23 cellular contexts compared by ENCODE assay signal in the genomic region with DNA sequence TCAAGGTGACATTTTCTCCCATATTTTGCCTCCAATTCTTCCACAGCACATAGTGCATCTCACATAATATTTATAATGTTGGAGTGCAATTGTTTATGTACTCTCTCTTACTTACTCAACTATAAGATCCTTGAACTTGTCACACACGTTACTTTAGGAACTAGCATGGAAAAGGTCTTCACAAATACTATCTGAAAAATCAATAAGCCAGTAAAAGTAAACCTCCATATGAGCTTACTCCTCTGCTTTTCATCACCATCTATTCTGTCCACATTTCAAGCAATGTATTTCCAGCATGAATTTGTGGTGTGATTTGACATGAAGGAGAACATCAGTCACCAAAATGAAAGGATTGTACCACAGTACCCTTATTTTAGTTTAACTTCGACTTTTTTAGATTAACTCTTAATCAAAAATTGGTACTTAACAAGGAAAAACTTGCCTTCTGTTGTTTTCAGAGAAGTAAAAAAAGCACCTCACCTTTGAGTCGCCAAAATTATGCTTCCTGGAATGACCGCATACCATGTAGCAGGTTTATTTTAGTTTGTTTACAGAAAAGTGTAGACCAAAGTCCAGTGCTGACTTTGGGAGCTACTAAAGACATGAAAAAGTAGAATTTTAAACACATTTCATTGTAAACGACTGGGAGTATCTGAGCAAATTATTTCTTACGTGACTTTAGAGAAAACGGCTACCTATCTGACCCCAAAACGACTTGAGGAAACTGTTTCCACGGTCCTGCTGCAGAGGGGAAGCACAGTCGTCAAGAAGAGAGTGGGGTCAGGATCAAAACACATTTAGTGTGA. TPM values are rescaled to one million over a fixed set of nuclear protein-coding genes. Genes with fewer than 3 reads are reported as not detected.
"Had no signal": no experiment of that assay in that cellular context is flagged by ENCODE, and none has a peak within 500 bp of the region (broad histone marks: within the 10 kb centered on the region; RNA-seq: fewer than 3 reads in every experiment).

TSS of gene SLC22A9 (plus strand) at position 621 of the 806 bp plus-strand sequence. CDS start 272 bp downstream, outside the sequence.

- H3K36me3 Mint-ChIP-seq: naive thymus-derived CD4-positive, alpha-beta T cell; type B pancreatic cell had no signal

- H3K4me3 Mint-ChIP-seq: dendritic cell treated with granulocyte-macrophage colony-stimulating factor and Interleukin-4, amounts not matched to agents 40 ng/mL and 50 ng/mL, for 4 days; effector memory CD8-positive, alpha-beta T cell; naive thymus-derived CD4-positive, alpha-beta T cell; type B pancreatic cell had no signal

- H3K27ac ChIP-seq: epithelial cell of prostate, esophagus muscularis mucosa, gastrocnemius medialis, heart right ventricle, neutrophil, right atrium auricular region, thyroid gland, uterus had no signal

- H3K27ac Mint-ChIP-seq: dendritic cell treated with granulocyte-macrophage colony-stimulating factor and Interleukin-4, amounts not matched to agents 40 ng/mL and 50 ng/mL, for 4 days; effector memory CD8-positive, alpha-beta T cell; naive thymus-derived CD4-positive, alpha-beta T cell; type B pancreatic cell had no signal

- FAIRE-seq: small intestine had no signal

- ATAC-seq: effector memory CD8-positive, alpha-beta T cell; gastrocnemius medialis; heart right ventricle; left ventricle myocardium superior; naive thymus-derived CD4-positive, alpha-beta T cell had no signal

- H3K4me1 ChIP-seq: esophagus muscularis mucosa, gastrocnemius medialis, heart right ventricle, right atrium auricular region, thyroid gland, uterus had no signal

- H3K27me3 ChIP-seq: esophagus muscularis mucosa, gastrocnemius medialis, right atrium auricular region, thyroid gland, uterus had no signal

- H3K9me3 ChIP-seq: esophagus muscularis mucosa, gastrocnemius medialis, neutrophil, right atrium auricular region, thyroid gland, uterus had no signal

- H3K9me3 Mint-ChIP-seq: dendritic cell treated with granulocyte-macrophage colony-stimulating factor and Interleukin-4, amounts not matched to agents 40 ng/mL and 50 ng/mL, for 4 days; effector memory CD8-positive, alpha-beta T cell; type B pancreatic cell had no signal

- H3K4me3 ChIP-seq: esophagus muscularis mucosa, gastrocnemius medialis, heart right ventricle, right atrium auricular region, thyroid gland, uterus had no signal

- DNase-seq: effector memory CD8-positive, alpha-beta T cell; gastrocnemius medialis; heart right ventricle; islet precursor cell; left ventricle myocardium superior; mesendoderm; naive thymus-derived CD4-positive, alpha-beta T cell; posterior cingulate gyrus; small intestine; stimulated activated CD4-positive, alpha-beta T cell treated with anti-CD3 and anti-CD28 coated beads, Interleukin-2, amount 100 ng/mL, for 48 hours; stimulated activated naive CD4-positive, alpha-beta T cell treated with Interleukin-2 at 50 U/mL for 16 hours; thyroid gland; uterus had no signal

- H3K4me1 Mint-ChIP-seq: naive thymus-derived CD4-positive, alpha-beta T cell had no signal

- H3K36me3 ChIP-seq: esophagus muscularis mucosa, gastrocnemius medialis, heart right ventricle, neutrophil, right atrium auricular region, thyroid gland, uterus had no signal

RNA-seq across cellular contexts. Expression of gene SLC22A9, which starts in this region (rescaled TPM):
- total RNA-seq: esophagus muscularis mucosa; fibroblast of villous mesenchyme; heart right ventricle; left ventricle myocardium superior; lung microvascular endothelial cell; naive thymus-derived CD4-positive, alpha-beta T cell; osteoblast; right atrium auricular region; thyroid gland; uterus had no signal
- polyA plus RNA-seq: heart right ventricle; naive thymus-derived CD4-positive, alpha-beta T cell; neural cell; small intestine had no signal
